In the genomic region with DNA sequence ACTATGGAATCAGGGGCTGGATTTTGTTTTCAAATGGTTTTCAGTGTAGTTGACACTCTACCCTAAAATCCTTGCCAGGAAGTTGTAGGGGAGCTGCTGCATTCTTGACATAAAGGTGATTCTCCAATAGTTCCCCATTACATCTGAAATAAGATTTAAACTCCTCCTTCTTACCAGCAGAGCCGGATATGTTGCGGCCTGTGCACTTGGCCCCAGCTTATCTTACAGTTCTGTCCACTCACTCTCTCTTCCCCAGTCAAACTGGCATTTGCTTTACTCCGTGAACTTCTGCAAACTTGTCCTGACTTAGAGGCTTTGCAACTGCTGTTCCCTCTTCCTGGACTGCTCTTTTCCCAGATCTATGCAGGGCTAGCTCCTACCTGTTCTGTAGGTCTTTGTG, we compare ENCODE assay signal across 20 cellular contexts.
DNase-seq lines count a peak whose midpoint lies in the region; ATAC-seq, FAIRE-seq and TF ChIP-seq lines count a peak whose summit lies in the region.
"Had no signal": no experiment of that assay in that cellular context is flagged by ENCODE, and none has a peak within 500 bp of the region (broad histone marks: within the 10 kb centered on the region; RNA-seq: fewer than 3 reads in every experiment).

No MANE protein-coding gene starts in this region.

- peaks cover 3% of the 10 kb centered on the region for H3K9me3 Mint-ChIP-seq in T-helper 2 cell treated with Interferon-gamma antibody and Interleukin-4, amounts not matched to agents 5 μg/mL and 100 μg/mL, for 36 hours
- peaks cover 6% of the 10 kb centered on the region for H3K9me3 Mint-ChIP-seq in activated naive CD8-positive, alpha-beta T cell treated with anti-CD3 and anti-CD28 coated beads, Interleukin-2, amount 10 ng/mL, durations not matched to agents 7 days and 5 days
- H3K9me3 Mint-ChIP-seq in activated naive CD8-positive, alpha-beta T cell treated with anti-CD3 and anti-CD28 coated beads for 36 hours: peaks cover 8% of the 10 kb centered on the region
- H3K9me3 Mint-ChIP-seq in stimulated activated effector memory CD8-positive, alpha-beta T cell treated with anti-CD3 and anti-CD28 coated beads, Interleukin-12 subunit alpha, Interleukin-12 subunit beta, amount 100 ng/mL, for 72 hours: no peaks in the 10 kb centered on the region

- peak; percentile 55 for FAIRE-seq in bronchial epithelial cell (lab: Jason Lieb, UNC)
- FAIRE-seq: GM12878, GM18507, GM19239 had no signal

- TF ChIP-seq CTCF in bronchial epithelial cell (IDR thresholded peaks at IDR 0.05; ENCODE audit: insufficient read depth, low read length, severe bottlenecking): no peak

- CTCF ChIA-PET in HEK293T (lab: Yijun Ruan, JAX): no interaction called here

- H3K4me3 Mint-ChIP-seq in T-helper 2 cell treated with Interferon-gamma antibody and Interleukin-4, amounts not matched to agents 5 μg/mL and 100 μg/mL, for 36 hours: peak overlapping the region; percentile 27
- H3K4me3 Mint-ChIP-seq in activated naive CD8-positive, alpha-beta T cell treated with anti-CD3 and anti-CD28 coated beads, Interleukin-2, amount 10 ng/mL, durations not matched to agents 7 days and 5 days: peak overlapping the region; percentile 37
- H3K4me3 Mint-ChIP-seq in activated naive CD8-positive, alpha-beta T cell treated with anti-CD3 and anti-CD28 coated beads for 36 hours: no peak overlapping the region
- no peak overlapping the region for H3K4me3 Mint-ChIP-seq in stimulated activated effector memory CD8-positive, alpha-beta T cell treated with anti-CD3 and anti-CD28 coated beads, Interleukin-12 subunit alpha, Interleukin-12 subunit beta, amount 100 ng/mL, for 72 hours

- DNase-seq in T-helper 2 cell treated with Interferon-gamma antibody and Interleukin-4, amounts not matched to agents 5 μg/mL and 100 μg/mL, for 36 hours (ENCODE audit: low spot score): no peak
- DNase-seq in T-helper 2 cell (no peak), bronchial epithelial cell (ENCODE audit: low read depth) (no peak), HEK293T (ENCODE audit: extremely low spot score) (no peak)
- DNase-seq in activated naive CD8-positive, alpha-beta T cell treated with anti-CD3 and anti-CD28 coated beads, Interleukin-2, amount 10 ng/mL, durations not matched to agents 7 days and 5 days: no peak
- no peak for DNase-seq in activated naive CD8-positive, alpha-beta T cell treated with anti-CD3 and anti-CD28 coated beads for 36 hours
- no peak for DNase-seq in stimulated activated effector memory CD8-positive, alpha-beta T cell treated with anti-CD3 and anti-CD28 coated beads, Interleukin-12 subunit alpha, Interleukin-12 subunit beta, amount 100 ng/mL, for 72 hours (ENCODE audit: low spot score in 2 of 2)
- DNase-seq: 8988T, Caco-2, HCEC 1CT, Kasumi-1, NCI-H1417 treated with DMSO at 0.1 percent for 48 hours, NCI-H2029 treated with DMSO at 0.1 percent for 48 hours, NCI-H524, Peyer's patch had no signal

- peak; percentile 17 for ATAC-seq in activated naive CD8-positive, alpha-beta T cell treated with anti-CD3 and anti-CD28 coated beads, Interleukin-2, amount 10 ng/mL, durations not matched to agents 7 days and 5 days (ENCODE audit: low read depth)
- no peak for ATAC-seq in stimulated activated effector memory CD8-positive, alpha-beta T cell treated with anti-CD3 and anti-CD28 coated beads, Interleukin-12 subunit alpha, Interleukin-12 subunit beta, amount 100 ng/mL, for 72 hours
- ATAC-seq in GM18517 (IDR thresholded peaks at IDR 0.05; ENCODE audit: unreplicated experiment): no peak
- ATAC-seq: GM12878 had no signal

- H3K36me3 Mint-ChIP-seq in T-helper 2 cell treated with Interferon-gamma antibody and Interleukin-4, amounts not matched to agents 5 μg/mL and 100 μg/mL, for 36 hours (ENCODE audit: low read depth): peaks cover 2% of the 10 kb centered on the region
- peaks cover 3% of the 10 kb centered on the region for H3K36me3 Mint-ChIP-seq in activated naive CD8-positive, alpha-beta T cell treated with anti-CD3 and anti-CD28 coated beads, Interleukin-2, amount 10 ng/mL, durations not matched to agents 7 days and 5 days
- peaks cover under 1% of the 10 kb centered on the region for H3K36me3 Mint-ChIP-seq in activated naive CD8-positive, alpha-beta T cell treated with anti-CD3 and anti-CD28 coated beads for 36 hours
- no peaks in the 10 kb centered on the region for H3K36me3 Mint-ChIP-seq in stimulated activated effector memory CD8-positive, alpha-beta T cell treated with anti-CD3 and anti-CD28 coated beads, Interleukin-12 subunit alpha, Interleukin-12 subunit beta, amount 100 ng/mL, for 72 hours

- peak overlapping the region; percentile 39 for H3K27ac Mint-ChIP-seq in T-helper 2 cell treated with Interferon-gamma antibody and Interleukin-4, amounts not matched to agents 5 μg/mL and 100 μg/mL, for 36 hours
- H3K27ac Mint-ChIP-seq in activated naive CD8-positive, alpha-beta T cell treated with anti-CD3 and anti-CD28 coated beads, Interleukin-2, amount 10 ng/mL, durations not matched to agents 7 days and 5 days: peak overlapping the region; percentile 79
- no peak overlapping the region for H3K27ac Mint-ChIP-seq in activated naive CD8-positive, alpha-beta T cell treated with anti-CD3 and anti-CD28 coated beads for 36 hours
- peak overlapping the region; percentile 68 for H3K27ac Mint-ChIP-seq in stimulated activated effector memory CD8-positive, alpha-beta T cell treated with anti-CD3 and anti-CD28 coated beads, Interleukin-12 subunit alpha, Interleukin-12 subunit beta, amount 100 ng/mL, for 72 hours

- H3K4me3 ChIP-seq in bronchial epithelial cell (ENCODE audit: low read depth, low read length): no peak overlapping the region
- H3K4me3 ChIP-seq: BLaER1, GM12878, Peyer's patch had no signal

- no peaks in the 10 kb centered on the region for H3K36me3 ChIP-seq in bronchial epithelial cell (ENCODE audit: control insufficient read depth, insufficient read depth, low read length)
- H3K36me3 ChIP-seq: BLaER1, Peyer's patch had no signal

- no peaks in the 10 kb centered on the region for H3K27me3 ChIP-seq in bronchial epithelial cell (ENCODE audit: control insufficient read depth, insufficient read depth, low read length)
- H3K27me3 ChIP-seq: BLaER1, Peyer's patch had no signal

- POLR2A ChIA-PET in activated naive CD8-positive, alpha-beta T cell treated with anti-CD3 and anti-CD28 coated beads, Interleukin-2, amount 10 ng/mL, durations not matched to agents 7 days and 5 days (lab: Charles Lee): interaction anchor here (0.6 to 0.9 kb wide), 4 partner anchors 8 to 1546 kb away, joined by 3 read pairs; no protein-coding TSS in a partner anchor
- POLR2A ChIA-PET in HEK293T (lab: Yijun Ruan, JAX): no interaction called here

- no peaks in the 10 kb centered on the region for H3K27me3 Mint-ChIP-seq in T-helper 2 cell treated with Interferon-gamma antibody and Interleukin-4, amounts not matched to agents 5 μg/mL and 100 μg/mL, for 36 hours (ENCODE audit: low read depth)
- H3K27me3 Mint-ChIP-seq in activated naive CD8-positive, alpha-beta T cell treated with anti-CD3 and anti-CD28 coated beads, Interleukin-2, amount 10 ng/mL, durations not matched to agents 7 days and 5 days: no peaks in the 10 kb centered on the region
- H3K27me3 Mint-ChIP-seq in activated naive CD8-positive, alpha-beta T cell treated with anti-CD3 and anti-CD28 coated beads for 36 hours: no peaks in the 10 kb centered on the region

- peaks cover 49% of the 10 kb centered on the region for H3K4me1 Mint-ChIP-seq in T-helper 2 cell treated with Interferon-gamma antibody and Interleukin-4, amounts not matched to agents 5 μg/mL and 100 μg/mL, for 36 hours (ENCODE audit: low read depth)
- peaks cover 47% of the 10 kb centered on the region for H3K4me1 Mint-ChIP-seq in activated naive CD8-positive, alpha-beta T cell treated with anti-CD3 and anti-CD28 coated beads, Interleukin-2, amount 10 ng/mL, durations not matched to agents 7 days and 5 days
- peaks cover 41% of the 10 kb centered on the region for H3K4me1 Mint-ChIP-seq in activated naive CD8-positive, alpha-beta T cell treated with anti-CD3 and anti-CD28 coated beads for 36 hours
- H3K4me1 Mint-ChIP-seq in stimulated activated effector memory CD8-positive, alpha-beta T cell treated with anti-CD3 and anti-CD28 coated beads, Interleukin-12 subunit alpha, Interleukin-12 subunit beta, amount 100 ng/mL, for 72 hours: peaks cover 59% of the 10 kb centered on the region

TF ChIP-seq in HEK293T, 16 proteins besides CTCF, POLR2A, EP300 and RAD21:
- TF ChIP-seq NFRKB (IDR thresholded peaks at IDR 0.05): no peak
- no peak for TF ChIP-seq LEF1 (IDR thresholded peaks at IDR 0.05; ENCODE audit: borderline replicate concordance)
- no peak for TF ChIP-seq ELF4 (IDR thresholded peaks at IDR 0.05)
- no peak for TF ChIP-seq FOXK2 (IDR thresholded peaks at IDR 0.05)
- no peak for TF ChIP-seq SUZ12 (IDR thresholded peaks at IDR 0.05)
- TF ChIP-seq SP1 (IDR thresholded peaks at IDR 0.05): no peak
- no peak for TF ChIP-seq HDGF (IDR thresholded peaks at IDR 0.05; ENCODE audit: borderline replicate concordance)
- no peak for TF ChIP-seq FOXA1 (IDR thresholded peaks at IDR 0.05)
- no peak for TF ChIP-seq ZNF384 (IDR thresholded peaks at IDR 0.05)
- TF ChIP-seq L3MBTL2 (conservative IDR thresholded peaks at IDR 0.05): no peak
- TF ChIP-seq FOXM1 (IDR thresholded peaks at IDR 0.05; ENCODE audit: borderline replicate concordance): no peak
- no peak for TF ChIP-seq ARNT (IDR thresholded peaks at IDR 0.05)
- TF ChIP-seq CTBP1 (IDR thresholded peaks at IDR 0.05; ENCODE audit: borderline replicate concordance): no peak
TF ChIP-seq in HEK293T: peak in this region for 0.

Comparison
In these comparisons a context has a peak if more than half of its experiments do, and no peak if none do; other contexts are left out.
1. H3K4me3 Mint-ChIP-seq: peak in T-helper 2 cell treated with Interferon-gamma antibody and Interleukin-4, amounts not matched to agents 5 μg/mL and 100 μg/mL, for 36 hours (single experiment) and activated naive CD8-positive, alpha-beta T cell treated with anti-CD3 and anti-CD28 coated beads, Interleukin-2, amount 10 ng/mL, durations not matched to agents 7 days and 5 days (single experiment); none in activated naive CD8-positive, alpha-beta T cell treated with anti-CD3 and anti-CD28 coated beads for 36 hours (single experiment) and stimulated activated effector memory CD8-positive, alpha-beta T cell treated with anti-CD3 and anti-CD28 coated beads, Interleukin-12 subunit alpha, Interleukin-12 subunit beta, amount 100 ng/mL, for 72 hours (single experiment).